ENCODE assay signal across 21 cellular contexts in genomic region chr5:88854769-88855168, GRCh38.
DNase-seq lines count a peak whose midpoint lies in the region; ATAC-seq lines count a peak whose summit lies in the region.
"Had no signal": no experiment of that assay in that cellular context is flagged by ENCODE, and none has a peak within 500 bp of the region (broad histone marks: within the 10 kb centered on the region; RNA-seq: fewer than 3 reads in every experiment).

No MANE protein-coding gene starts in this region.

- DNase-seq in islet precursor cell, result no peak
- DNase-seq in NCI-H1930 (lab: John Stamatoyannopoulos, UW), result no peak
- DNase-seq in COLO829 (ENCODE audit: low spot score), result no peak
- DNase-seq: Caco-2, DMS153, H7, Kasumi-1, MM.1S, NCI-H1105 treated with DMSO at 0.1 percent for 48 hours, NCI-H187 treated with DMSO at 0.1 percent for 48 hours, NCI-H2171 treated with DMSO at 0.1 percent for 48 hours, NCI-H446 treated with DMSO at 0.1 percent for 48 hours, PC-3, SJCRH30, T-helper 2 cell had no signal

- peaks cover 35% of the 10 kb centered on the region for H3K4me1 Mint-ChIP-seq in stimulated activated memory B cell treated with anti-CD40 and anti-IgM and Interleukin-4, amounts not matched to agents 10 μg/mL and 1 μg/mL and 100 μg/mL, for 72 hours

- H3K36me3 Mint-ChIP-seq in stimulated activated memory B cell treated with anti-CD40 and anti-IgM and Interleukin-4, amounts not matched to agents 10 μg/mL and 1 μg/mL and 100 μg/mL, for 72 hours, result peaks cover 74% of the 10 kb centered on the region

- peak; percentile 43 for ATAC-seq in GM18909 (IDR thresholded peaks at IDR 0.05; ENCODE audit: poor library complexity, unreplicated experiment)
- ATAC-seq in HG02938 (IDR thresholded peaks at IDR 0.05; ENCODE audit: unreplicated experiment), result peak; percentile 54
- ATAC-seq in HG03565 (IDR thresholded peaks at IDR 0.05; ENCODE audit: unreplicated experiment), result peak; percentile 41
- no peak for ATAC-seq in stimulated activated memory B cell treated with anti-CD40 and anti-IgM and Interleukin-4, amounts not matched to agents 10 μg/mL and 1 μg/mL and 100 μg/mL, for 72 hours
- ATAC-seq: PC-3 had no signal

- H3K27me3 Mint-ChIP-seq in stimulated activated memory B cell treated with anti-CD40 and anti-IgM and Interleukin-4, amounts not matched to agents 10 μg/mL and 1 μg/mL and 100 μg/mL, for 72 hours, result no peaks in the 10 kb centered on the region
- H3K27me3 Mint-ChIP-seq: IgD-negative memory B cell had no signal

- H3K9me3 Mint-ChIP-seq in stimulated activated memory B cell treated with anti-CD40 and anti-IgM and Interleukin-4, amounts not matched to agents 10 μg/mL and 1 μg/mL and 100 μg/mL, for 72 hours, result peaks cover 9% of the 10 kb centered on the region

- peak overlapping the region; percentile 72 for H3K27ac Mint-ChIP-seq in stimulated activated memory B cell treated with anti-CD40 and anti-IgM and Interleukin-4, amounts not matched to agents 10 μg/mL and 1 μg/mL and 100 μg/mL, for 72 hours
- H3K27ac Mint-ChIP-seq: CD14-positive monocyte had no signal

- H3K4me3 Mint-ChIP-seq in stimulated activated memory B cell treated with anti-CD40 and anti-IgM and Interleukin-4, amounts not matched to agents 10 μg/mL and 1 μg/mL and 100 μg/mL, for 72 hours, result no peak overlapping the region
- H3K4me3 Mint-ChIP-seq: CD14-positive monocyte had no signal
